In the genomic region with DNA sequence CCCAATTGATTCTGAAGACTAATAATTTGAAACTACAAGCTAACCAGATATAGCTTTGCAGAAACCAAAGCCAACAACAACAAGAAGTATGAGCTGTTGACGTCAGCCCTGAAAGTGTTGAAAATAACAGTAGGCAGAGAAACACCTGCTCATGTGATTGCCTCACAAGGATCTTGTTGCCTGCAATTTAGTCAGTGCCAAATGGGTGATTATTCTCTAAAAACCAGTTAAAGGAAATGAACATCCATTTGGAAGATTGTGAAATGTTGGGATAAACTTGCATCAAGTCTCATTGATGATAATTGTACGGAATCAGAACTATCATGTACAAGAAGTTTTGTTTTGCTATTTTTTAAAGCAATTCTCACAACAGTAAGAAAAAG, we compare ENCODE assay signal across 9 cellular contexts. TPM values are rescaled to one million over a fixed set of nuclear protein-coding genes. Genes with fewer than 3 reads are reported as not detected.
DNase-seq lines count a peak whose midpoint lies in the region; ATAC-seq, FAIRE-seq and TF ChIP-seq lines count a peak whose summit lies in the region.
"Had no signal": no experiment of that assay in that cellular context is flagged by ENCODE, and none has a peak within 500 bp of the region (broad histone marks: within the 10 kb centered on the region; RNA-seq: fewer than 3 reads in every experiment).

No MANE protein-coding gene starts in this region.

- no peak overlapping the region for H3K18ac ChIP-seq in mesenchymal stem cell (ENCODE audit: low read depth in 1 of 2, low read length in 2 of 2)

- WGBS in mesenchymal stem cell, result 70% methylated on average over 1 of the region's 2 CpGs

- TF ChIP-seq CTCF in Peyer's patch (IDR thresholded peaks at IDR 0.05) (no peak), kidney (IDR thresholded peaks at IDR 0.05; ENCODE audit: borderline replicate concordance, extremely low read depth, insufficient read depth) (no peak), WTC11 (IDR thresholded peaks at IDR 0.05) (no peak)

- H3K4me3 Mint-ChIP-seq in WTC11, result no peak overlapping the region

- intact Hi-C loops in kidney (cut with DNase I), result no loop called here

- no peak overlapping the region for H2BK12ac ChIP-seq in mesenchymal stem cell (ENCODE audit: low read length in 2 of 2)

- POLR2A ChIA-PET in WTC11 (lab: Charles Lee), result no interaction called here

- DNase-seq in activated CD8-positive, alpha-beta memory T cell treated with anti-CD3 and anti-CD28 coated beads, Interleukin-2, amount 50 U/mL, for 1 hour (ENCODE audit: extremely low read depth), result peak; percentile 56
- DNase-seq in activated CD8-positive, alpha-beta memory T cell treated with anti-CD3 and anti-CD28 coated beads, Interleukin-2, amount 50 U/mL, for 48 hours, result no peak
- peak in 2 of 3 donors; percentile 46 to 65 for DNase-seq in Peyer's patch
- DNase-seq in kidney, result no peak
- no peak for DNase-seq in mesenchymal stem cell
- DNase-seq in HuH-7.5 (ENCODE audit: low spot score), result no peak
- no peak for DNase-seq in WTC11 (ENCODE audit: low spot score)

- H2BK120ac ChIP-seq in mesenchymal stem cell (ENCODE audit: low read depth, low read length), result no peak overlapping the region

- H3K79me1 ChIP-seq in mesenchymal stem cell (replicated peaks; ENCODE audit: low read length, poor library complexity, severe bottlenecking), result no peaks in the 10 kb centered on the region

- H3K9ac ChIP-seq in kidney (ENCODE audit: low read length in 2 of 2) (no peak overlapping the region), mesenchymal stem cell (ENCODE audit: low read length) (no peak overlapping the region)

- no peak overlapping the region for H2AK5ac ChIP-seq in mesenchymal stem cell (ENCODE audit: low read length, severe bottlenecking)

- H3K4me3 ChIP-seq in Peyer's patch, result peak overlapping the region; percentile 45 to 53 (median 49)
- peak overlapping the region; percentile 3 to 11 for H3K4me3 ChIP-seq in kidney (ENCODE audit: low read length in 2 of 2)
- no peak overlapping the region for H3K4me3 ChIP-seq in mesenchymal stem cell (ENCODE audit: insufficient read depth in 1 of 2, low read depth in 1 of 2, low read length in 2 of 2)

- H3K36me3 ChIP-seq in Peyer's patch (no peaks in the 10 kb centered on the region), kidney (ENCODE audit: control insufficient read depth in 1 of 2, insufficient read depth in 2 of 2, low read length in 2 of 2) (no peaks in the 10 kb centered on the region), mesenchymal stem cell (ENCODE audit: control insufficient read depth in 1 of 2, insufficient read depth in 2 of 2, low read depth in 1 of 2, low read length in 2 of 2) (no peaks in the 10 kb centered on the region)

- no peak overlapping the region for H4K91ac ChIP-seq in mesenchymal stem cell (ENCODE audit: low read length)

- no peak for TF ChIP-seq POLR2A in Peyer's patch (IDR thresholded peaks at IDR 0.05)

- no peak overlapping the region for H3K23ac ChIP-seq in mesenchymal stem cell (ENCODE audit: low read length in 2 of 2)

- no peak overlapping the region for H2BK15ac ChIP-seq in mesenchymal stem cell (ENCODE audit: low read depth, poor library complexity, severe bottlenecking)

- H3K27me3 Mint-ChIP-seq in WTC11 (ENCODE audit: low read depth), result no peaks in the 10 kb centered on the region

- H3K27ac ChIP-seq in Peyer's patch, result peak overlapping the region; percentile 73 to 88 (median 84)
- peak overlapping the region in 1 of 2 donors; percentile 62 for H3K27ac ChIP-seq in kidney (ENCODE audit: low read depth in 2 of 2, low read length in 2 of 2)
- no peak overlapping the region for H3K27ac ChIP-seq in mesenchymal stem cell (ENCODE audit: low read length, poor library complexity, severe bottlenecking)

- ATAC-seq in HG02938 (IDR thresholded peaks at IDR 0.05; ENCODE audit: unreplicated experiment) (peak; percentile 41), WTC11 (no peak)

- H3K4me1 ChIP-seq in Peyer's patch, result peaks cover 0 to 6% (median 0%) of the 10 kb centered on the region in 4 donors
- H3K4me1 ChIP-seq in kidney (ENCODE audit: control insufficient read depth in 1 of 2, insufficient read depth in 1 of 2, low read depth in 1 of 2, low read length in 2 of 2), result peaks cover 9 to 13% of the 10 kb centered on the region in 2 donors
- peaks cover 3% of the 10 kb centered on the region for H3K4me1 ChIP-seq in mesenchymal stem cell (ENCODE audit: control insufficient read depth, insufficient read depth, low read depth, low read length)

- no peak for FAIRE-seq in kidney (lab: Jason Lieb, UNC)

- H2BK5ac ChIP-seq in mesenchymal stem cell (ENCODE audit: low read depth, low read length, poor library complexity, severe bottlenecking), result no peak overlapping the region

- H3K9me3 ChIP-seq in Peyer's patch, result no peaks in the 10 kb centered on the region
- H3K9me3 ChIP-seq in kidney (ENCODE audit: control insufficient read depth in 1 of 2, low read length in 2 of 2), result no peaks in the 10 kb centered on the region
- no peaks in the 10 kb centered on the region for H3K9me3 ChIP-seq in mesenchymal stem cell (ENCODE audit: control insufficient read depth, low read length)

- no peak overlapping the region for H3K27ac Mint-ChIP-seq in WTC11

- H3K4ac ChIP-seq in mesenchymal stem cell (ENCODE audit: low read depth in 1 of 2, low read length in 2 of 2), result no peak overlapping the region

- no peak overlapping the region for H4K8ac ChIP-seq in mesenchymal stem cell (ENCODE audit: low read length)

- H3K36me3 Mint-ChIP-seq in WTC11, result no peaks in the 10 kb centered on the region

- no peaks in the 10 kb centered on the region for H3K4me1 Mint-ChIP-seq in WTC11

- no peaks in the 10 kb centered on the region for H3K9me3 Mint-ChIP-seq in WTC11

- no peak overlapping the region for H2AFZ ChIP-seq in mesenchymal stem cell (ENCODE audit: low read depth, low read length)

- H3K27me3 ChIP-seq in Peyer's patch (no peaks in the 10 kb centered on the region), mesenchymal stem cell (ENCODE audit: control insufficient read depth in 1 of 2, insufficient read depth in 1 of 2, low read length in 2 of 2) (no peaks in the 10 kb centered on the region)

- no peak overlapping the region for H3K14ac ChIP-seq in mesenchymal stem cell (ENCODE audit: low read length in 2 of 2)

- H3K4me2 ChIP-seq in mesenchymal stem cell (ENCODE audit: low read length, poor library complexity, severe bottlenecking), result no peak overlapping the region

- CTCF ChIA-PET in WTC11 (lab: Charles Lee), result interaction anchor here (1.1 kb wide), 1 partner anchor 188 kb away, joined by 3 read pairs; no protein-coding TSS in a partner anchor

TF ChIP-seq in WTC11, 78 proteins besides CTCF, POLR2A, EP300 and RAD21:
- TF ChIP-seq NFYB (CRISPR knock-in tag; conservative IDR thresholded peaks at IDR 0.05; ENCODE audit: low read depth) (no peak), USF2 (CRISPR knock-in tag; IDR thresholded peaks at IDR 0.05) (no peak), ATF1 (CRISPR knock-in tag; IDR thresholded peaks at IDR 0.05) (no peak), GRHL2 (CRISPR knock-in tag; IDR thresholded peaks at IDR 0.05; ENCODE audit: insufficient replicate concordance, severe bottlenecking) (no peak), IRF2 (CRISPR knock-in tag; IDR thresholded peaks at IDR 0.05; ENCODE audit: borderline replicate concordance, low read depth) (no peak), ZNF138 (CRISPR knock-in tag; conservative IDR thresholded peaks at IDR 0.05) (no peak), CDX4 (CRISPR knock-in tag; IDR thresholded peaks at IDR 0.05; ENCODE audit: borderline replicate concordance) (no peak), CBFB (CRISPR knock-in tag; IDR thresholded peaks at IDR 0.05; ENCODE audit: low read depth) (no peak), NFATC4 (CRISPR knock-in tag; IDR thresholded peaks at IDR 0.05) (no peak), FOXJ3 (CRISPR knock-in tag; IDR thresholded peaks at IDR 0.05; ENCODE audit: borderline replicate concordance) (no peak)
- TF ChIP-seq, protein P1, sequence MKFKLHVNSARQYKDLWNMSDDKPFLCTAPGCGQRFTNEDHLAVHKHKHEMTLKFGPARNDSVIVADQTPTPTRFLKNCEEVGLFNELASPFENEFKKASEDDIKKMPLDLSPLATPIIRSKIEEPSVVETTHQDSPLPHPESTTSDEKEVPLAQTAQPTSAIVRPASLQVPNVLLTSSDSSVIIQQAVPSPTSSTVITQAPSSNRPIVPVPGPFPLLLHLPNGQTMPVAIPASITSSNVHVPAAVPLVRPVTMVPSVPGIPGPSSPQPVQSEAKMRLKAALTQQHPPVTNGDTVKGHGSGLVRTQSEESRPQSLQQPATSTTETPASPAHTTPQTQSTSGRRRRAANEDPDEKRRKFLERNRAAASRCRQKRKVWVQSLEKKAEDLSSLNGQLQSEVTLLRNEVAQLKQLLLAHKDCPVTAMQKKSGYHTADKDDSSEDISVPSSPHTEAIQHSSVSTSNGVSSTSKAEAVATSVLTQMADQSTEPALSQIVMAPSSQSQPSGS (CRISPR knock-in tag; IDR thresholded peaks at IDR 0.05; ENCODE audit: borderline replicate concordance, low read depth), result no peak

RNA-seq across cellular contexts. Expression of gene CYTIP, which starts 2.8 kb away (rescaled TPM):
- total RNA-seq in Peyer's patch (100 to 1,000 TPM in 1 of 4 donors, 10 to 100 TPM in 3; 11.8 to 182 (median 21.0) TPM), kidney (24.0 TPM), WTC11 (2021) (0.66 to 1.2 TPM (median 0.89 TPM) in 3 replicates)
- polyA plus RNA-seq in kidney (ENCODE audit: insufficient read depth, low read depth, low replicate concordance), result 3.5 TPM
- polyA plus RNA-seq in mesenchymal stem cell (2013, experiment 1 of 2), result 0.36 TPM
- 0.32 TPM for polyA plus RNA-seq in mesenchymal stem cell (2013, experiment 2 of 2)
- polyA plus RNA-seq: neural cell had no signal

Comparison
In these comparisons a context has a peak if more than half of its experiments do, and no peak if none do; other contexts are left out.
1. DNase-seq: peak in activated CD8-positive, alpha-beta memory T cell treated with anti-CD3 and anti-CD28 coated beads, Interleukin-2, amount 50 U/mL, for 1 hour (single experiment) and Peyer's patch (2 of 3); none in activated CD8-positive, alpha-beta memory T cell treated with anti-CD3 and anti-CD28 coated beads, Interleukin-2, amount 50 U/mL, for 48 hours (single experiment), kidney (single experiment), mesenchymal stem cell (single experiment), HuH-7.5 (single experiment) and WTC11 (single experiment).
2. H3K4me3 ChIP-seq: peak in Peyer's patch (4 of 4) and kidney (2 of 2); none in mesenchymal stem cell (0 of 2).